ENCODE assay signal across 9 cellular contexts in the genomic region with DNA sequence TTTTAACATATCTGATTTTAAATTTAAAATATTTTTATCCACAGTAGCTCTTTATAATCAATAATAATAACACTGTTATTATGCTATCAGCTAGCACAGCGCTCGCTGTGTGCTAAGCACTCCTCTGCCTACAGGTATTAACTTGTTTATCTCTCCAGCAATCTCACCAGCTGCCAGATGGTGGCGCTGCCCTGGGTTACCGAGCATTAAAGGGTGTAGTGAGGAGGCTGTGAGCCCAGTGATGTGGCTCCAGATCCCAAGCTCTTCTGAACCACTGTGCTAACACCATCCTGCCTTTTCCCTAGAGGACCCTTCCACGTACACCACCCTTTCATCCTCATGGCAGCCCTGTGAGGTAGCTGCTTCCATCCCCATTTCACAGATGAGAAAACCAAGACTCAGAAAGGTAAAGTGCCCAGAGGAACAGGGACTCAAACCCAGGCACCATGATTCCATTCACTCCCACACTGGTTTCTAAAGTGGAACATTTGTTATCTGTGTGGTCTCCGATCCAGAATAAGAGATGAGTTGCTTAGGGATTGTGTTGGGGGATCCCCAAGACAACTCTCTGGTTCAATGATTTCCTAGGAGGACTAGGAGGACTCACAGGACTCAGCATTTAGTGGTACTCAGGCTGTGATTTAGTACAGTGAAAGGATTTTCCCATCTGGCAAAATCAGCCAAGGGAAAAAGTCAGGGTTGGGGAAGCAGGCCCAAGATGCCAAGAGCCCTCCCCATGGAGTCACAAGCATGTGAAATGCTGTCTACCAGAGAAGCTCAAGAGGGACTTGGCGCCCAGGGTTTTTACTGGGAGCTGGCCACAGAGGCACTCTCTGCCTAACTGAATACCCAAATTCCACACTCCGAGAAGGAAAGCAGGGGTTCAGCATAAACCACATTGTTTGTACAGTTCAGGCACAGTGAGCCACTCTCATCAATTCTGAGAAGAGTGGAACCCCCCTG. TPM values are rescaled to one million over a fixed set of nuclear protein-coding genes. Genes with fewer than 3 reads are reported as not detected.
A peak's percentile ranks its signal among the peaks of the same experiment; 100 is the strongest.
DNase-seq lines count a peak whose midpoint lies in the region; ATAC-seq, FAIRE-seq and TF ChIP-seq lines count a peak whose summit lies in the region.
"Had no signal": no experiment of that assay in that cellular context is flagged by ENCODE, and none has a peak within 500 bp of the region (broad histone marks: within the 10 kb centered on the region; RNA-seq: fewer than 3 reads in every experiment).

No MANE protein-coding gene starts in this region.

- H2AK5ac ChIP-seq in H9 (ENCODE audit: insufficient read length, low read length), result no peak overlapping the region

- H4K8ac ChIP-seq in H9 (replicated peaks; ENCODE audit: insufficient read length, low read depth, low read length), result no peak overlapping the region

- peaks cover 3% of the 10 kb centered on the region for H3K27me3 Mint-ChIP-seq in H9 (ENCODE audit: low read depth)

- no peak overlapping the region for H2BK12ac ChIP-seq in H9 (ENCODE audit: insufficient read length, low read depth, low read length)

- H3K27me3 ChIP-seq in H9 (ENCODE audit: insufficient read depth, low read length), result no peaks in the 10 kb centered on the region; the same call in 1 of the 2 replicates
- peaks cover 18 to 24% of the 10 kb centered on the region in 2 experiments for H3K27me3 ChIP-seq in endothelial cell of umbilical vein (ENCODE audit: control insufficient read depth in 2 of 2, insufficient read depth in 2 of 2, low read length in 2 of 2)

- no peak for FAIRE-seq in endothelial cell of umbilical vein (lab: Jason Lieb, UNC)

- no peaks in the 10 kb centered on the region; the same call in 1 of the 2 replicates for H3K4me1 ChIP-seq in H9 (ENCODE audit: insufficient read depth, low read length)
- no peaks in the 10 kb centered on the region for H3K4me1 ChIP-seq in endothelial cell of umbilical vein (ENCODE audit: control insufficient read depth, extremely low read depth, insufficient read depth, low read length)

- ATAC-seq in GM18519 (IDR thresholded peaks at IDR 0.05; ENCODE audit: low FRiP score, unreplicated experiment) (no peak), GM19397 (IDR thresholded peaks at IDR 0.05; ENCODE audit: unreplicated experiment) (no peak)

- no peak overlapping the region for H3K18ac ChIP-seq in H9 (ENCODE audit: insufficient read length, low read depth, low read length)

- no peaks in the 10 kb centered on the region for H3K36me3 ChIP-seq in endothelial cell of umbilical vein (ENCODE audit: control insufficient read depth in 2 of 2, extremely low read depth in 1 of 2, insufficient read depth in 2 of 2, low read length in 2 of 2)

- H3K27ac ChIP-seq in H9 (ENCODE audit: insufficient read length, low read depth, low read length), result no peak overlapping the region
- H3K27ac ChIP-seq in endothelial cell of umbilical vein (ENCODE audit: insufficient read depth, low read depth, low read length), result no peak overlapping the region
- H3K27ac ChIP-seq: SK-N-MC had no signal

- intact Hi-C loops in endothelial cell of umbilical vein (cut with micrococcal nuclease), result no loop called here

- no peak overlapping the region for H2BK20ac ChIP-seq in H9 (ENCODE audit: low read depth, low read length, poor library complexity, severe bottlenecking)

- no peak overlapping the region for H3K4ac ChIP-seq in H9 (ENCODE audit: low read depth, low read length)

- H3K4me3 Mint-ChIP-seq in H9, result no peak overlapping the region

- H2AFZ ChIP-seq in H9 (ENCODE audit: low read length) (no peak overlapping the region), endothelial cell of umbilical vein (ENCODE audit: low read depth, low read length) (no peak overlapping the region)

- POLR2A ChIA-PET in endothelial cell of umbilical vein (lab: Charles Lee), result no interaction called here

- H2BK15ac ChIP-seq in H9 (ENCODE audit: low read depth, low read length), result no peak overlapping the region

- H3K79me2 ChIP-seq in H9 (ENCODE audit: insufficient read depth, low read length) (no peaks in the 10 kb centered on the region), endothelial cell of umbilical vein (ENCODE audit: control insufficient read depth, insufficient read depth, low read length) (no peaks in the 10 kb centered on the region)

- no peak overlapping the region for H3K9ac ChIP-seq in H9 (ENCODE audit: extremely low read depth, insufficient read length, low read length)
- no peak overlapping the region for H3K9ac ChIP-seq in endothelial cell of umbilical vein (replicated peaks; ENCODE audit: extremely low read depth, insufficient read depth, low read length)

- H3K79me1 ChIP-seq in H9 (ENCODE audit: insufficient read depth, low read depth, low read length, poor library complexity, severe bottlenecking), result no peaks in the 10 kb centered on the region

- no peaks in the 10 kb centered on the region for H4K20me1 ChIP-seq in H9 (ENCODE audit: control insufficient read depth, insufficient read depth, insufficient read length)
- no peaks in the 10 kb centered on the region for H4K20me1 ChIP-seq in endothelial cell of umbilical vein (replicated peaks; ENCODE audit: control insufficient read depth, extremely low read depth, insufficient read depth, low read length)

- no peak overlapping the region for H3K56ac ChIP-seq in H9 (ENCODE audit: insufficient read length, low read depth, low read length)

- WGBS in H9 (ENCODE audit: extremely low coverage, insufficient read length, low lambda C conversion rate), result no CpG with 5 or more reads among the region's 8 CpGs

- DNase-seq in ELF-1 (ENCODE audit: low read depth, low spot score) (peak; percentile 73), H9 (peak; percentile 80), RPMI8226 (peak; percentile 56), endothelial cell of umbilical vein (ENCODE audit: low read depth, low spot score) (peak; percentile 17)
- peak; percentile 59 for DNase-seq in stimulated activated CD4-positive, alpha-beta T cell treated with anti-CD3 and anti-CD28 coated beads, Interleukin-1b, Interleukin-23, amount 100 ng/mL, for 48 hours

- H3K4me3 ChIP-seq in endothelial cell of umbilical vein (replicated peaks in 1 of 3; ENCODE audit: insufficient read depth in 1 of 3, low read depth in 1 of 3, low read length in 3 of 3), result no peak overlapping the region
- H3K4me3 ChIP-seq: SK-N-MC had no signal

- no peak overlapping the region for H4K91ac ChIP-seq in H9 (ENCODE audit: insufficient read length, low read depth, low read length)

- no peak overlapping the region for H3T11ph ChIP-seq in H9 (ENCODE audit: low read length)

- CTCF ChIA-PET in endothelial cell of umbilical vein (lab: Charles Lee), result interaction anchor here (0.6 to 1.5 kb wide), 7 partner anchors 9 to 650 kb away, joined by 3 to 9 read pairs (median 3); no protein-coding TSS in a partner anchor

- no peak overlapping the region; a peak in 1 of 7 replicates for H3K27ac Mint-ChIP-seq in H9

- H3K9me3 ChIP-seq in H9 (ENCODE audit: control insufficient read depth, low read depth, low read length), result no peaks in the 10 kb centered on the region
- H3K9me3 ChIP-seq in endothelial cell of umbilical vein (replicated peaks; ENCODE audit: control insufficient read depth, insufficient read depth, low read length), result no peaks in the 10 kb centered on the region

- H3K9me1 ChIP-seq in endothelial cell of umbilical vein (replicated peaks; ENCODE audit: control insufficient read depth, extremely low read depth, insufficient read depth, low read length), result no peaks in the 10 kb centered on the region

- H3K14ac ChIP-seq in H9 (ENCODE audit: insufficient read depth, low read length), result no peak overlapping the region

- H4K5ac ChIP-seq in H9 (ENCODE audit: insufficient read length, low read depth, low read length), result no peak overlapping the region

- no peaks in the 10 kb centered on the region for H3K9me3 Mint-ChIP-seq in H9

- no peak overlapping the region for H3K23ac ChIP-seq in H9 (ENCODE audit: insufficient read length, low read depth, low read length)

- dilution Hi-C loops in endothelial cell of umbilical vein (cut with MboI; ENCODE audit: extremely low pct_ligation_motif_present, low sequenced_read_pairs), result no loop called here

- no peak overlapping the region for H3K4me2 ChIP-seq in H9 (ENCODE audit: insufficient read depth, insufficient read length, low read length)
- H3K4me2 ChIP-seq in endothelial cell of umbilical vein (ENCODE audit: insufficient read depth, low read length), result no peak overlapping the region

- H3K23me2 ChIP-seq in H9 (ENCODE audit: insufficient read length, low read depth, low read length, poor library complexity, severe bottlenecking), result no peaks in the 10 kb centered on the region

- no peak overlapping the region for H2BK120ac ChIP-seq in H9 (ENCODE audit: low read depth, low read length, poor library complexity, severe bottlenecking)

- peaks cover 44 to 62% of the 10 kb centered on the region in 2 experiments for H3K4me1 Mint-ChIP-seq in H9

- no peak for TF ChIP-seq POLR2A in endothelial cell of umbilical vein (IDR thresholded peaks at IDR 0.05; ENCODE audit: low read depth, low read length)

- TF ChIP-seq CTCF in H9 (conservative IDR thresholded peaks at IDR 0.05) (peak; percentile 92), endothelial cell of umbilical vein (IDR thresholded peaks at IDR 0.05; ENCODE audit: extremely low read depth in 1 of 2, insufficient read depth in 1 of 2, low read depth in 1 of 2, low read length in 2 of 2) (peak; percentile 47 to 67)

- peaks cover 0 to 3% (median 0%) of the 10 kb centered on the region in 3 experiments; a peak in 2 of 7 replicates for H3K36me3 Mint-ChIP-seq in H9 (ENCODE audit: insufficient read depth in 1 of 3, low read depth in 3 of 3)

- no peak overlapping the region for H2BK5ac ChIP-seq in H9 (ENCODE audit: insufficient read length, low read length)

- no TSS peak for BruUV-seq in endothelial cell of umbilical vein (replicated peaks; lab: Mats Ljungman, UMichigan)

RNA-seq across cellular contexts. Expression of a gene that starts 7.0 kb away (rescaled TPM):
- total RNA-seq in H9 (2021) (37.7 and 37.9 TPM in 2 replicates), endothelial cell of umbilical vein (not detected in 2 replicates)
- 0.16 TPM in 1 of 2 replicates, not detected in the other for polyA plus RNA-seq in endothelial cell of umbilical vein
- 0.16 and 0.31 TPM in 2 replicates for polyA plus RNA-seq in endothelial cell of umbilical vein (2011; cell fraction: cytosol; rRNA removed)
- 0.17 and 0.20 TPM in 2 replicates for polyA plus RNA-seq in endothelial cell of umbilical vein (2011; cell fraction: nucleus; rRNA removed)
- polyA plus RNA-seq in endothelial cell of umbilical vein (2012), result 0.16 TPM in 1 of 2 replicates, not detected in the other
- 0.36 TPM in 1 of 2 replicates, not detected in the other for polyA minus RNA-seq in endothelial cell of umbilical vein
- not detected for polyA minus RNA-seq in endothelial cell of umbilical vein (2011; cell fraction: cytosol; rRNA and poly(A)+ RNA removed)
- polyA minus RNA-seq in endothelial cell of umbilical vein (2011; cell fraction: nucleus; rRNA and poly(A)+ RNA removed), result not detected in 2 replicates
- total RNA-seq: subcutaneous adipose tissue had no signal

RNA-seq across cellular contexts. Expression of a gene that starts 24.8 kb away (rescaled TPM):
- total RNA-seq in H9 (2021), result 49.6 and 51.5 TPM in 2 replicates
- 20.5 and 21.7 TPM in 2 replicates for total RNA-seq in endothelial cell of umbilical vein
- polyA plus RNA-seq in endothelial cell of umbilical vein, result 10.2 and 11.5 TPM in 2 replicates
- polyA plus RNA-seq in endothelial cell of umbilical vein (2011; cell fraction: cytosol; rRNA removed), result 13.5 and 13.7 TPM in 2 replicates
- polyA plus RNA-seq in endothelial cell of umbilical vein (2011; cell fraction: nucleus; rRNA removed), result 6.9 and 8.2 TPM in 2 replicates
- 23.5 and 26.2 TPM in 2 replicates for polyA plus RNA-seq in endothelial cell of umbilical vein (2012)
- 22.4 and 22.9 TPM in 2 replicates for polyA minus RNA-seq in endothelial cell of umbilical vein
- polyA minus RNA-seq in endothelial cell of umbilical vein (2011; cell fraction: cytosol; rRNA and poly(A)+ RNA removed), result 28.0 TPM
- 4.1 and 4.8 TPM in 2 replicates for polyA minus RNA-seq in endothelial cell of umbilical vein (2011; cell fraction: nucleus; rRNA and poly(A)+ RNA removed)

Comparison
In these comparisons a context has a peak if more than half of its experiments do, and no peak if none do; other contexts are left out.
1. DNase-seq: peak in every context shown above with its lines; median percentile 80 in H9; 73 in ELF-1; 59 in stimulated activated CD4-positive, alpha-beta T cell treated with anti-CD3 and anti-CD28 coated beads, Interleukin-1b, Interleukin-23, amount 100 ng/mL, for 48 hours; 56 in RPMI8226; 17 in endothelial cell of umbilical vein.
2. RNA of a gene that starts 7.0 kb away (total RNA-seq): 37.7 to 37.9 TPM in H9; not detected in endothelial cell of umbilical vein; every median in the first group is over 10 times any median in the second.